Comparison of ENCODE assay signal across 24 cellular contexts in genomic region chr9:80873861-80874260, GRCh38.
A peak's percentile ranks its signal among the peaks of the same experiment; 100 is the strongest.
DNase-seq lines count a peak whose midpoint lies in the region; ATAC-seq and TF ChIP-seq lines count a peak whose summit lies in the region.
"Had no signal": no experiment of that assay in that cellular context is flagged by ENCODE, and none has a peak within 500 bp of the region (broad histone marks: within the 10 kb centered on the region; RNA-seq: fewer than 3 reads in every experiment).

No MANE protein-coding gene starts in this region.

- H4K20me1 ChIP-seq in GM23248 (ENCODE audit: insufficient read depth) (no peaks in the 10 kb centered on the region), hepatocyte (ENCODE audit: insufficient read depth, poor library complexity, severe bottlenecking) (no peaks in the 10 kb centered on the region)

- ATAC-seq in HG03045 (IDR thresholded peaks at IDR 0.05; ENCODE audit: unreplicated experiment): no peak
- ATAC-seq: A549; activated CD8-positive, alpha-beta T cell treated with anti-CD3 and anti-CD28 coated beads for 36 hours; left cardiac atrium had no signal

- no peak overlapping the region for H3K4me3 Mint-ChIP-seq in Caco-2 (ENCODE audit: unreplicated experiment)
- H3K4me3 Mint-ChIP-seq: activated CD8-positive, alpha-beta T cell treated with anti-CD3 and anti-CD28 coated beads for 36 hours; T-helper 1 cell treated with Interleukin-12 subunit alpha and Interleukin-12 subunit beta and Interleukin-4 antibody, amounts not matched to agents 30 μg/mL and 1 μg/mL, for 36 hours had no signal

- H2AFZ ChIP-seq in ACC112 (ENCODE audit: low read length, unreplicated experiment): no peak overlapping the region
- no peak overlapping the region for H2AFZ ChIP-seq in GM23248
- H2AFZ ChIP-seq in hepatocyte: no peak overlapping the region

- no peaks in the 10 kb centered on the region for H3K79me2 ChIP-seq in ACC112 (ENCODE audit: control insufficient read depth, insufficient read depth, low read length, unreplicated experiment)
- H3K79me2 ChIP-seq in GM23248 (ENCODE audit: insufficient read depth): no peaks in the 10 kb centered on the region
- no peaks in the 10 kb centered on the region for H3K79me2 ChIP-seq in hepatocyte

- in situ Hi-C loops in GM23248 (cut with MboI): no loop called here

- no peaks in the 10 kb centered on the region for H3K9me3 Mint-ChIP-seq in Caco-2 (ENCODE audit: unreplicated experiment)

- H3K4me1 ChIP-seq in ACC112 (ENCODE audit: control insufficient read depth, insufficient read depth, low read length, unreplicated experiment) (peaks cover 12% of the 10 kb centered on the region), GM23248 (ENCODE audit: insufficient read depth) (0 out of 2 replicates have a peak, but pooled peaks cover 5% of the 10 kb centered on the region), adipocyte (ENCODE audit: control insufficient read depth, insufficient read depth, low read length) (no peaks in the 10 kb centered on the region), hepatocyte (ENCODE audit: insufficient read depth) (no peaks in the 10 kb centered on the region), Caco-2 (no peaks in the 10 kb centered on the region)
- H3K4me1 ChIP-seq: A549, ascending aorta had no signal

- H3K27ac ChIP-seq in ACC112 (ENCODE audit: low read depth, low read length): peak overlapping the region; percentile 29
- H3K27ac ChIP-seq in GM23248: no peak overlapping the region
- no peak overlapping the region for H3K27ac ChIP-seq in hepatocyte
- H3K27ac ChIP-seq: A549, ascending aorta had no signal

- H3K36me3 ChIP-seq in ACC112 (ENCODE audit: insufficient read depth, low read length) (no peaks in the 10 kb centered on the region), GM23248 (ENCODE audit: low read depth) (no peaks in the 10 kb centered on the region), adipocyte (ENCODE audit: control insufficient read depth, insufficient read depth, low read length, severe bottlenecking) (no peaks in the 10 kb centered on the region), hepatocyte (replicated peaks; ENCODE audit: insufficient read depth, low read depth) (no peaks in the 10 kb centered on the region), Caco-2 (ENCODE audit: control insufficient read depth, insufficient read depth, low read length) (no peaks in the 10 kb centered on the region)
- H3K36me3 ChIP-seq: ascending aorta, uterus had no signal

- H3K9me2 ChIP-seq in GM23248 (ENCODE audit: insufficient read depth): no peaks in the 10 kb centered on the region; the same call in 1 of the 2 replicates
- H3K9me2 ChIP-seq in hepatocyte (replicated peaks; ENCODE audit: insufficient read depth): no peaks in the 10 kb centered on the region

- H3K4me1 Mint-ChIP-seq in Caco-2 (ENCODE audit: low read depth, unreplicated experiment): no peaks in the 10 kb centered on the region

- H3K27ac Mint-ChIP-seq in Caco-2 (ENCODE audit: unreplicated experiment): no peak overlapping the region
- H3K27ac Mint-ChIP-seq: activated CD8-positive, alpha-beta T cell treated with anti-CD3 and anti-CD28 coated beads for 36 hours; T-helper 1 cell treated with Interleukin-12 subunit alpha and Interleukin-12 subunit beta and Interleukin-4 antibody, amounts not matched to agents 30 μg/mL and 1 μg/mL, for 36 hours had no signal

- BruUV-seq in Caco-2 (replicated peaks; lab: Mats Ljungman, UMichigan): no TSS peak

- no peaks in the 10 kb centered on the region for H3K27me3 ChIP-seq in ACC112 (ENCODE audit: insufficient read depth, low read length)
- H3K27me3 ChIP-seq in GM23248 (replicated peaks; ENCODE audit: insufficient read depth): peaks cover 4% of the 10 kb centered on the region; the same call in 1 of the 2 replicates
- no peaks in the 10 kb centered on the region for H3K27me3 ChIP-seq in adipocyte (replicated peaks; ENCODE audit: control insufficient read depth, insufficient read depth, low read length)
- H3K27me3 ChIP-seq in hepatocyte: no peaks in the 10 kb centered on the region
- no peaks in the 10 kb centered on the region for H3K27me3 ChIP-seq in Caco-2 (replicated peaks; ENCODE audit: control insufficient read depth, insufficient read depth, low read length)
- H3K27me3 ChIP-seq: ascending aorta, uterus had no signal

- DNase-seq in GM23248 (peak; percentile 10), adipocyte (ENCODE audit: low read depth) (peak; percentile 78), iris pigment epithelial cell (ENCODE audit: low read depth) (peak; percentile 52), hepatocyte (ENCODE audit: low spot score) (no peak), Caco-2 (no peak)
- DNase-seq in activated naive CD4-positive, alpha-beta T cell (lab: John Stamatoyannopoulos, UW): no peak
- DNase-seq: activated CD8-positive, alpha-beta T cell treated with anti-CD3 and anti-CD28 coated beads for 36 hours; activated naive CD4-positive, alpha-beta T cell treated with anti-CD3 and anti-CD28 coated beads, Interleukin-2, amount 50 U/mL, for 16 hours; activated T-cell treated with anti-CD3 and anti-CD28 coated beads, Interleukin-2, amount 50 U/mL, for 1 hour; cerebellar nuclear complex; effector CD8-positive, alpha-beta T cell; Karpas-422; left cardiac atrium; NCI-H1092 treated with DMSO at 0.1 percent for 48 hours; NCI-H524 treated with DMSO at 0.1 percent for 48 hours; SHP77; stimulated activated CD4-positive, alpha-beta T cell treated with anti-CD3 and anti-CD28 coated beads, Interleukin-12 subunit alpha, Interleukin-12 subunit beta, amount 100 ng/mL, for 4 hours; substantia nigra; uterus had no signal

- H3K36me3 Mint-ChIP-seq in Caco-2 (ENCODE audit: insufficient read depth, unreplicated experiment): no peaks in the 10 kb centered on the region

- 0 to 1% methylated on average over 2 of the region's 2 CpGs for WGBS in GM23248 (ENCODE audit: low coverage in 1 of 2, low lambda C conversion rate in 2 of 2, missing lambda C conversion rate in 2 of 2), 2 experiments
- 56% methylated on average over 2 of the region's 2 CpGs for WGBS in hepatocyte (ENCODE audit: low lambda C conversion rate, missing lambda C conversion rate)

- no peaks in the 10 kb centered on the region for H3K9me3 ChIP-seq in GM23248 (ENCODE audit: low read depth)
- H3K9me3 ChIP-seq in adipocyte (ENCODE audit: control insufficient read depth, low read length): no peaks in the 10 kb centered on the region
- no peaks in the 10 kb centered on the region for H3K9me3 ChIP-seq in hepatocyte (ENCODE audit: low read depth)
- no peaks in the 10 kb centered on the region for H3K9me3 ChIP-seq in Caco-2
- H3K9me3 ChIP-seq: A549, ascending aorta, uterus had no signal

- POLR2A ChIA-PET in Caco-2 (lab: Charles Lee): no interaction called here

- no peak overlapping the region for H3K4me2 ChIP-seq in GM23248 (ENCODE audit: unreplicated experiment)
- H3K4me2 ChIP-seq in hepatocyte: no peak overlapping the region
- H3K4me2 ChIP-seq: A549 had no signal

- TF ChIP-seq CTCF in hepatocyte (IDR thresholded peaks at IDR 0.05; ENCODE audit: poor library complexity) (no peak), Caco-2 (IDR thresholded peaks at IDR 0.05; ENCODE audit: insufficient read depth in 1 of 2, low read depth in 1 of 2, low read length in 1 of 2, severe bottlenecking in 1 of 2, unreplicated experiment in 1 of 2) (no peak)

- H3K9ac ChIP-seq in GM23248 (no peak overlapping the region), adipocyte (ENCODE audit: low read length) (no peak overlapping the region)

- CTCF ChIA-PET in Caco-2 (lab: Charles Lee): no interaction called here

- peaks cover 4% of the 10 kb centered on the region for H3F3A ChIP-seq in GM23248 (ENCODE audit: insufficient read depth)

- intact Hi-C loops in Caco-2 (cut with micrococcal nuclease; ENCODE audit: unreplicated experiment): loop anchor here (5.0 to 10.0 kb wide), 4 partner anchors 571 to 978 kb away; partner anchors contain the start of gene TLE1

- H3K27me3 Mint-ChIP-seq in Caco-2 (ENCODE audit: insufficient read depth, unreplicated experiment): no peaks in the 10 kb centered on the region
- H3K27me3 Mint-ChIP-seq: activated CD8-positive, alpha-beta T cell treated with anti-CD3 and anti-CD28 coated beads for 36 hours had no signal

- H3K4me3 ChIP-seq in ACC112 (ENCODE audit: low read depth, low read length) (no peak overlapping the region), GM23248 (no peak overlapping the region), adipocyte (ENCODE audit: low read length) (no peak overlapping the region), hepatocyte (no peak overlapping the region), Caco-2 (ENCODE audit: low read depth, low read length) (no peak overlapping the region)
- H3K4me3 ChIP-seq: A549, ascending aorta, uterus had no signal

Comparison
In these comparisons a context has a peak if more than half of its experiments do, and no peak if none do; other contexts are left out.
1. DNase-seq: peak in GM23248 (single experiment), adipocyte (single experiment) and iris pigment epithelial cell (single experiment); none in activated naive CD4-positive, alpha-beta T cell (0 of 4), hepatocyte (single experiment) and Caco-2 (0 of 2).